ENCODE assay signal across 8 cellular contexts in genomic region chr4:147683717-147684700, GRCh38. TPM values are rescaled to one million over a fixed set of nuclear protein-coding genes. Genes with fewer than 3 reads are reported as not detected.
DNase-seq lines count a peak whose midpoint lies in the region; ATAC-seq and TF ChIP-seq lines count a peak whose summit lies in the region.

TSS of gene PRMT9 (minus strand) at chr4:147684163. CDS start at chr4:147683987, 176 bp downstream.

- no peak for TF ChIP-seq RAD21 in liver (IDR thresholded peaks at IDR 0.05)

- TF ChIP-seq CTCF in C4-2B (conservative IDR thresholded peaks at IDR 0.05): no peak
- TF ChIP-seq CTCF in liver (IDR thresholded peaks at IDR 0.05; ENCODE audit: low read depth, low read length, missing input control): no peak

- H3K27ac ChIP-seq in C4-2B: peak within 1 kb of the TSS; percentile 84
- H3K27ac ChIP-seq in liver (ENCODE audit: low read depth in 1 of 2, low read length in 2 of 2): peak within 1 kb of the TSS; percentile 85 to 91

- peak; percentile 100 for ATAC-seq in HG03457 (IDR thresholded peaks at IDR 0.05; ENCODE audit: unreplicated experiment)

- DNase-seq in GM19240 (ENCODE audit: insufficient read length, low spot score): peak; percentile 82
- peak; percentile 89 for DNase-seq in NCI-H69 (lab: John Stamatoyannopoulos, UW)
- peak; percentile 79 for DNase-seq in activated CD4-positive, alpha-beta T cell treated with anti-CD3 and anti-CD28 coated beads, Interleukin-2, amount 50 U/mL, for 4 hours
- peak; percentile 83 to 93 for DNase-seq in dermis microvascular lymphatic vessel endothelial cell (ENCODE audit: low read depth in 2 of 2)
- DNase-seq in stimulated activated CD4-positive, alpha-beta T cell treated with anti-CD3 and anti-CD28 coated beads, Interleukin-4, amount 100 ng/mL, for 1 hour: peak; percentile 89

- H3K36me3 ChIP-seq in liver (ENCODE audit: control insufficient read depth in 4 of 4, insufficient read depth in 3 of 4, low read depth in 1 of 4, low read length in 3 of 4): peaks cover 0 to 2% (median under 1%) of the 10 kb centered on the region in 4 donors

- H3K4me3 ChIP-seq in liver (ENCODE audit: low read depth in 1 of 3, low read length in 3 of 3): peak within 1 kb of the TSS; percentile 71 to 88 (median 76)

- H3K27me3 ChIP-seq in liver (ENCODE audit: control insufficient read depth in 4 of 4, insufficient read depth in 4 of 4, low read length in 3 of 4): no peaks in the 10 kb centered on the region

- no peaks in the 10 kb centered on the region for H3K9me3 ChIP-seq in liver (ENCODE audit: control insufficient read depth in 4 of 4, low read length in 3 of 4)

- peaks cover 3 to 15% (median 10%) of the 10 kb centered on the region in 4 donors for H3K4me1 ChIP-seq in liver (ENCODE audit: control insufficient read depth in 4 of 4, insufficient read depth in 4 of 4, low read length in 3 of 4)

- WGBS in liver: under 1% methylated on average over 69 of the region's 69 CpGs

- H3K9ac ChIP-seq in liver (ENCODE audit: low read depth in 1 of 2, low read length in 2 of 2): peak within 1 kb of the TSS; percentile 78 to 87

TF ChIP-seq in liver, 16 proteins besides CTCF, POLR2A, EP300 and RAD21:
- peak; percentile 23 for TF ChIP-seq MAX (IDR thresholded peaks at IDR 0.05)
- TF ChIP-seq YY1 (IDR thresholded peaks at IDR 0.05): peak; percentile 71
- no peak for TF ChIP-seq ATF3 (IDR thresholded peaks at IDR 0.05)
- no peak for TF ChIP-seq HNF4G (IDR thresholded peaks at IDR 0.05)
- peak; percentile 6 for TF ChIP-seq FOXA2 (IDR thresholded peaks at IDR 0.05)
- peak; percentile 36 to 40 for TF ChIP-seq RXRA (IDR thresholded peaks at IDR 0.05)
- TF ChIP-seq NR2F2 (IDR thresholded peaks at IDR 0.05): no peak
- peak; percentile 67 to 76 for TF ChIP-seq JUND (IDR thresholded peaks at IDR 0.05)
- TF ChIP-seq ZBTB33 (IDR thresholded peaks at IDR 0.05): peak; percentile 38
- peak; percentile 86 for TF ChIP-seq SP1 (IDR thresholded peaks at IDR 0.05)
- TF ChIP-seq TAF1 (conservative IDR thresholded peaks at IDR 0.05): peak; percentile 59
- peak; percentile 76 for TF ChIP-seq REST (IDR thresholded peaks at IDR 0.05)
- peak in 1 of 2 donors; percentile 67 for TF ChIP-seq GABPA (IDR thresholded peaks at IDR 0.05 in 1 of 2, conservative IDR thresholded peaks at IDR 0.05 in 1 of 2)
- no peak for TF ChIP-seq FOXA1 (IDR thresholded peaks at IDR 0.05)
- no peak for TF ChIP-seq HNF4A (conservative IDR thresholded peaks at IDR 0.05)
- TF ChIP-seq EGR1 (IDR thresholded peaks at IDR 0.05; ENCODE audit: low read depth in 2 of 2): no peak
TF ChIP-seq in liver: peak in this region for 10.

RNA-seq across cellular contexts. Expression of gene PRMT9, which starts in this region (rescaled TPM):
- total RNA-seq in dermis microvascular lymphatic vessel endothelial cell (9.4 and 10.1 TPM in 2 replicates), liver (1 to 10 TPM; 8.5 TPM)
- 1 to 10 TPM; 2.4 to 2.9 TPM for polyA plus RNA-seq in liver

Comparison
In these comparisons a context has a peak if more than half of its experiments do, and no peak if none do; other contexts are left out.
1. Peak in every context shown above with its lines: DNase-seq, ATAC-seq, H3K4me3 ChIP-seq and H3K27ac ChIP-seq.